Comparison of ENCODE assay signal across 26 cellular contexts in genomic region chr14:104073764-104074163, GRCh38. TPM values are rescaled to one million over a fixed set of nuclear protein-coding genes. Genes with fewer than 3 reads are reported as not detected.
"Had no signal": no experiment of that assay in that cellular context is flagged by ENCODE, and none has a peak within 500 bp of the region (broad histone marks: within the 10 kb centered on the region; RNA-seq: fewer than 3 reads in every experiment).

No MANE protein-coding gene starts in this region.

- H3K4me3 ChIP-seq: hepatocyte, left ventricle myocardium inferior, lung, mucosa of descending colon, pancreas, prostate gland, skin epidermis, tibial nerve, uterus had no signal

- H3K4me1 ChIP-seq: left ventricle myocardium inferior, pancreas, prostate gland, uterus had no signal

- H3K27ac ChIP-seq: hepatocyte, left ventricle myocardium inferior, pancreas, prostate gland, skin epidermis, tibial nerve, uterus had no signal

- DNase-seq: islet precursor cell; left ventricle myocardium inferior; mesendoderm; mucosa of descending colon; naive thymus-derived CD4-positive, alpha-beta T cell; pancreas; posterior cingulate gyrus; retina; right cardiac atrium; stimulated activated CD4-positive, alpha-beta T cell treated with anti-CD3 and anti-CD28 coated beads, Interleukin-4, amount 100 ng/mL, for 24 hours; stimulated activated naive CD4-positive, alpha-beta T cell treated with Interleukin-2 at 50 U/mL for 16 hours; stimulated activated naive CD8-positive, alpha-beta T cell treated with anti-CD3 and anti-CD28 coated beads, Interleukin-15, amount 100 ng/mL, for 72 hours; substantia nigra; uterus had no signal

- H3K79me2 ChIP-seq: hepatocyte had no signal

- H3K36me3 Mint-ChIP-seq: mesothelial cell of epicardium; stimulated activated effector memory CD8-positive, alpha-beta T cell treated with anti-CD3 and anti-CD28 coated beads, Interleukin-12 subunit alpha, Interleukin-12 subunit beta, amount 100 ng/mL, for 72 hours; type B pancreatic cell had no signal

- H3K9me3 ChIP-seq: pancreas, prostate gland, uterus had no signal

- H3K27me3 ChIP-seq: hepatocyte, pancreas, tibial nerve had no signal

- H2AFZ ChIP-seq: hepatocyte had no signal

- H3K36me3 ChIP-seq: left ventricle myocardium inferior, pancreas, prostate gland, tibial nerve, uterus had no signal

- H3K27ac Mint-ChIP-seq: mesothelial cell of epicardium; naive thymus-derived CD4-positive, alpha-beta T cell; natural killer cell treated with Interleukin-12 subunit alpha and Interleukin-12 subunit beta and Interleukin-15 and Interleukin-18, amount 100 ng/mL, for 72 hours; stimulated activated effector memory CD8-positive, alpha-beta T cell treated with anti-CD3 and anti-CD28 coated beads, Interleukin-12 subunit alpha, Interleukin-12 subunit beta, amount 100 ng/mL, for 72 hours; stimulated activated naive CD8-positive, alpha-beta T cell treated with anti-CD3 and anti-CD28 coated beads, Interleukin-15, amount 100 ng/mL, for 72 hours; type B pancreatic cell had no signal

- ATAC-seq: mucosa of descending colon; naive thymus-derived CD4-positive, alpha-beta T cell; natural killer cell treated with Interleukin-12 subunit alpha and Interleukin-12 subunit beta and Interleukin-15 and Interleukin-18, amount 100 ng/mL, for 72 hours; pancreas; right cardiac atrium; sciatic nerve; stimulated activated effector memory CD8-positive, alpha-beta T cell treated with anti-CD3 and anti-CD28 coated beads, Interleukin-12 subunit alpha, Interleukin-12 subunit beta, amount 100 ng/mL, for 72 hours; stimulated activated naive CD8-positive, alpha-beta T cell treated with anti-CD3 and anti-CD28 coated beads, Interleukin-15, amount 100 ng/mL, for 72 hours had no signal

- H3K4me3 Mint-ChIP-seq: mesothelial cell of epicardium; naive thymus-derived CD4-positive, alpha-beta T cell; natural killer cell treated with Interleukin-12 subunit alpha and Interleukin-12 subunit beta and Interleukin-15 and Interleukin-18, amount 100 ng/mL, for 72 hours; stimulated activated effector memory CD8-positive, alpha-beta T cell treated with anti-CD3 and anti-CD28 coated beads, Interleukin-12 subunit alpha, Interleukin-12 subunit beta, amount 100 ng/mL, for 72 hours; stimulated activated naive CD8-positive, alpha-beta T cell treated with anti-CD3 and anti-CD28 coated beads, Interleukin-15, amount 100 ng/mL, for 72 hours; type B pancreatic cell had no signal

- FAIRE-seq: pancreas had no signal

- H3K4me2 ChIP-seq: hepatocyte had no signal

RNA-seq across cellular contexts. Expression of gene ASPG, which starts 11.7 kb away (rescaled TPM):
- total RNA-seq: kidney epithelial cell; myocyte; natural killer cell treated with Interleukin-12 subunit alpha and Interleukin-12 subunit beta and Interleukin-15 and Interleukin-18, amount 100 ng/mL, for 72 hours had no signal
- polyA plus RNA-seq: naive thymus-derived CD4-positive, alpha-beta T cell had no signal
